Comparison of ENCODE assay signal across 1 cellular context in genomic region chr5:172586118-172587060, GRCh38.
TF ChIP-seq lines count a peak whose summit lies in the region.

No MANE protein-coding gene starts in this region.

TF ChIP-seq in HepG2, 621 proteins besides CTCF, POLR2A, EP300 and RAD21:
- TF ChIP-seq ZNF768 (CRISPR knock-in tag; IDR thresholded peaks at IDR 0.05), result no peak
- no peak for TF ChIP-seq ZBTB44 (CRISPR knock-in tag; IDR thresholded peaks at IDR 0.05)
- TF ChIP-seq MYC (CRISPR knock-in tag; IDR thresholded peaks at IDR 0.05; ENCODE audit: borderline replicate concordance), result no peak
- no peak for TF ChIP-seq ZBTB37 (CRISPR knock-in tag; IDR thresholded peaks at IDR 0.05)
- TF ChIP-seq ETV5 (CRISPR knock-in tag; IDR thresholded peaks at IDR 0.05; ENCODE audit: borderline replicate concordance), result no peak
- TF ChIP-seq ZBTB1 (CRISPR knock-in tag; IDR thresholded peaks at IDR 0.05; ENCODE audit: borderline replicate concordance), result no peak
- no peak for TF ChIP-seq ZNF567 (CRISPR knock-in tag; IDR thresholded peaks at IDR 0.05; ENCODE audit: borderline replicate concordance)
- no peak for TF ChIP-seq ONECUT2 (CRISPR knock-in tag; IDR thresholded peaks at IDR 0.05)
- TF ChIP-seq TRIM24 (CRISPR knock-in tag; IDR thresholded peaks at IDR 0.05), result no peak
- TF ChIP-seq ZNF839 (CRISPR knock-in tag; IDR thresholded peaks at IDR 0.05; ENCODE audit: borderline replicate concordance), result no peak
- TF ChIP-seq PRDM10 (CRISPR knock-in tag; IDR thresholded peaks at IDR 0.05; ENCODE audit: low read depth), result no peak
- no peak for TF ChIP-seq LCORL (IDR thresholded peaks at IDR 0.05)
- no peak for TF ChIP-seq LCORL (CRISPR knock-in tag; IDR thresholded peaks at IDR 0.05)
- TF ChIP-seq ZNF253 (CRISPR knock-in tag; IDR thresholded peaks at IDR 0.05; ENCODE audit: borderline replicate concordance), result no peak
- TF ChIP-seq MYPOP (CRISPR knock-in tag; IDR thresholded peaks at IDR 0.05), result no peak
